ENCODE assay signal across 1 cellular context in genomic region chr13:91078093-91078679, GRCh38.
A peak's percentile ranks its signal among the peaks of the same experiment; 100 is the strongest.
TF ChIP-seq lines count a peak whose summit lies in the region.

No MANE protein-coding gene starts in this region.

TF ChIP-seq in K562, 482 proteins besides CTCF, POLR2A, EP300 and RAD21 (continued from another document):
- TF ChIP-seq, protein P1, sequence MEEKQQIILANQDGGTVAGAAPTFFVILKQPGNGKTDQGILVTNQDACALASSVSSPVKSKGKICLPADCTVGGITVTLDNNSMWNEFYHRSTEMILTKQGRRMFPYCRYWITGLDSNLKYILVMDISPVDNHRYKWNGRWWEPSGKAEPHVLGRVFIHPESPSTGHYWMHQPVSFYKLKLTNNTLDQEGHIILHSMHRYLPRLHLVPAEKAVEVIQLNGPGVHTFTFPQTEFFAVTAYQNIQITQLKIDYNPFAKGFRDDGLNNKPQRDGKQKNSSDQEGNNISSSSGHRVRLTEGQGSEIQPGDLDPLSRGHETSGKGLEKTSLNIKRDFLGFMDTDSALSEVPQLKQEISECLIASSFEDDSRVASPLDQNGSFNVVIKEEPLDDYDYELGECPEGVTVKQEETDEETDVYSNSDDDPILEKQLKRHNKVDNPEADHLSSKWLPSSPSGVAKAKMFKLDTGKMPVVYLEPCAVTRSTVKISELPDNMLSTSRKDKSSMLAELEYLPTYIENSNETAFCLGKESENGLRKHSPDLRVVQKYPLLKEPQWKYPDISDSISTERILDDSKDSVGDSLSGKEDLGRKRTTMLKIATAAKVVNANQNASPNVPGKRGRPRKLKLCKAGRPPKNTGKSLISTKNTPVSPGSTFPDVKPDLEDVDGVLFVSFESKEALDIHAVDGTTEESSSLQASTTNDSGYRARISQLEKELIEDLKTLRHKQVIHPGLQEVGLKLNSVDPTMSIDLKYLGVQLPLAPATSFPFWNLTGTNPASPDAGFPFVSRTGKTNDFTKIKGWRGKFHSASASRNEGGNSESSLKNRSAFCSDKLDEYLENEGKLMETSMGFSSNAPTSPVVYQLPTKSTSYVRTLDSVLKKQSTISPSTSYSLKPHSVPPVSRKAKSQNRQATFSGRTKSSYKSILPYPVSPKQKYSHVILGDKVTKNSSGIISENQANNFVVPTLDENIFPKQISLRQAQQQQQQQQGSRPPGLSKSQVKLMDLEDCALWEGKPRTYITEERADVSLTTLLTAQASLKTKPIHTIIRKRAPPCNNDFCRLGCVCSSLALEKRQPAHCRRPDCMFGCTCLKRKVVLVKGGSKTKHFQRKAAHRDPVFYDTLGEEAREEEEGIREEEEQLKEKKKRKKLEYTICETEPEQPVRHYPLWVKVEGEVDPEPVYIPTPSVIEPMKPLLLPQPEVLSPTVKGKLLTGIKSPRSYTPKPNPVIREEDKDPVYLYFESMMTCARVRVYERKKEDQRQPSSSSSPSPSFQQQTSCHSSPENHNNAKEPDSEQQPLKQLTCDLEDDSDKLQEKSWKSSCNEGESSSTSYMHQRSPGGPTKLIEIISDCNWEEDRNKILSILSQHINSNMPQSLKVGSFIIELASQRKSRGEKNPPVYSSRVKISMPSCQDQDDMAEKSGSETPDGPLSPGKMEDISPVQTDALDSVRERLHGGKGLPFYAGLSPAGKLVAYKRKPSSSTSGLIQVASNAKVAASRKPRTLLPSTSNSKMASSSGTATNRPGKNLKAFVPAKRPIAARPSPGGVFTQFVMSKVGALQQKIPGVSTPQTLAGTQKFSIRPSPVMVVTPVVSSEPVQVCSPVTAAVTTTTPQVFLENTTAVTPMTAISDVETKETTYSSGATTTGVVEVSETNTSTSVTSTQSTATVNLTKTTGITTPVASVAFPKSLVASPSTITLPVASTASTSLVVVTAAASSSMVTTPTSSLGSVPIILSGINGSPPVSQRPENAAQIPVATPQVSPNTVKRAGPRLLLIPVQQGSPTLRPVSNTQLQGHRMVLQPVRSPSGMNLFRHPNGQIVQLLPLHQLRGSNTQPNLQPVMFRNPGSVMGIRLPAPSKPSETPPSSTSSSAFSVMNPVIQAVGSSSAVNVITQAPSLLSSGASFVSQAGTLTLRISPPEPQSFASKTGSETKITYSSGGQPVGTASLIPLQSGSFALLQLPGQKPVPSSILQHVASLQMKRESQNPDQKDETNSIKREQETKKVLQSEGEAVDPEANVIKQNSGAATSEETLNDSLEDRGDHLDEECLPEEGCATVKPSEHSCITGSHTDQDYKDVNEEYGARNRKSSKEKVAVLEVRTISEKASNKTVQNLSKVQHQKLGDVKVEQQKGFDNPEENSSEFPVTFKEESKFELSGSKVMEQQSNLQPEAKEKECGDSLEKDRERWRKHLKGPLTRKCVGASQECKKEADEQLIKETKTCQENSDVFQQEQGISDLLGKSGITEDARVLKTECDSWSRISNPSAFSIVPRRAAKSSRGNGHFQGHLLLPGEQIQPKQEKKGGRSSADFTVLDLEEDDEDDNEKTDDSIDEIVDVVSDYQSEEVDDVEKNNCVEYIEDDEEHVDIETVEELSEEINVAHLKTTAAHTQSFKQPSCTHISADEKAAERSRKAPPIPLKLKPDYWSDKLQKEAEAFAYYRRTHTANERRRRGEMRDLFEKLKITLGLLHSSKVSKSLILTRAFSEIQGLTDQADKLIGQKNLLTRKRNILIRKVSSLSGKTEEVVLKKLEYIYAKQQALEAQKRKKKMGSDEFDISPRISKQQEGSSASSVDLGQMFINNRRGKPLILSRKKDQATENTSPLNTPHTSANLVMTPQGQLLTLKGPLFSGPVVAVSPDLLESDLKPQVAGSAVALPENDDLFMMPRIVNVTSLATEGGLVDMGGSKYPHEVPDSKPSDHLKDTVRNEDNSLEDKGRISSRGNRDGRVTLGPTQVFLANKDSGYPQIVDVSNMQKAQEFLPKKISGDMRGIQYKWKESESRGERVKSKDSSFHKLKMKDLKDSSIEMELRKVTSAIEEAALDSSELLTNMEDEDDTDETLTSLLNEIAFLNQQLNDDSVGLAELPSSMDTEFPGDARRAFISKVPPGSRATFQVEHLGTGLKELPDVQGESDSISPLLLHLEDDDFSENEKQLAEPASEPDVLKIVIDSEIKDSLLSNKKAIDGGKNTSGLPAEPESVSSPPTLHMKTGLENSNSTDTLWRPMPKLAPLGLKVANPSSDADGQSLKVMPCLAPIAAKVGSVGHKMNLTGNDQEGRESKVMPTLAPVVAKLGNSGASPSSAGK (IDR thresholded peaks at IDR 0.05): peak; percentile 26; the same call in 1 of the 2 replicates
- TF ChIP-seq ZKSCAN8 (CRISPR knock-in tag; IDR thresholded peaks at IDR 0.05) (no peak), MCM2 (IDR thresholded peaks at IDR 0.05; ENCODE audit: low read depth) (no peak), NCOR1 (IDR thresholded peaks at IDR 0.05) (no peak), ZNF354B (CRISPR knock-in tag; IDR thresholded peaks at IDR 0.05) (no peak), TBL1XR1 (IDR thresholded peaks at IDR 0.05; ENCODE audit: low read length in 2 of 2) (no peak), XRCC3 (IDR thresholded peaks at IDR 0.05) (peak; percentile 33; the same call in 1 of the 2 replicates), ZKSCAN3 (CRISPR knock-in tag; IDR thresholded peaks at IDR 0.05) (no peak), KDM4B (IDR thresholded peaks at IDR 0.05; ENCODE audit: borderline replicate concordance in 2 of 2, low read depth in 1 of 2) (peak in 1 of 2 experiments; percentile 82; a peak in 1 of 4 replicates), TEAD2 (tag; IDR thresholded peaks at IDR 0.05) (0 out of 2 replicates have a peak, but pooled peaks have one; percentile 33), NFRKB (IDR thresholded peaks at IDR 0.05; ENCODE audit: low read depth) (no peak), ZBTB8A (IDR thresholded peaks at IDR 0.05; ENCODE audit: partially characterized antibody) (no peak), SIN3B (IDR thresholded peaks at IDR 0.05; ENCODE audit: low read depth) (no peak), SAP30 (IDR thresholded peaks at IDR 0.05; ENCODE audit: borderline replicate concordance, insufficient read depth, low read depth, low read length, poor library complexity, severe bottlenecking) (no peak), CREBBP (IDR thresholded peaks at IDR 0.05; ENCODE audit: low read depth, low read length) (no peak), RFX1 (IDR thresholded peaks at IDR 0.05) (no peak), RBM15 (IDR thresholded peaks at IDR 0.05; ENCODE audit: insufficient read depth, low read length) (no peak), ZBTB11 (CRISPR knock-in tag; IDR thresholded peaks at IDR 0.05) (no peak), KHSRP (IDR thresholded peaks at IDR 0.05) (no peak), RBM17 (IDR thresholded peaks at IDR 0.05; ENCODE audit: borderline replicate concordance, low read depth, low read length) (no peak), ZNF511 (CRISPR knock-in tag; IDR thresholded peaks at IDR 0.05) (no peak), HNRNPUL1 (IDR thresholded peaks at IDR 0.05; ENCODE audit: low read length) (no peak), ZNF263 (CRISPR knock-in tag; IDR thresholded peaks at IDR 0.05; ENCODE audit: borderline replicate concordance) (no peak), HLTF (IDR thresholded peaks at IDR 0.05) (no peak), MXI1 (IDR thresholded peaks at IDR 0.05; ENCODE audit: low read depth, low read length) (no peak), ZNF75A (CRISPR knock-in tag; IDR thresholded peaks at IDR 0.05) (no peak)
- TF ChIP-seq, protein P2, sequence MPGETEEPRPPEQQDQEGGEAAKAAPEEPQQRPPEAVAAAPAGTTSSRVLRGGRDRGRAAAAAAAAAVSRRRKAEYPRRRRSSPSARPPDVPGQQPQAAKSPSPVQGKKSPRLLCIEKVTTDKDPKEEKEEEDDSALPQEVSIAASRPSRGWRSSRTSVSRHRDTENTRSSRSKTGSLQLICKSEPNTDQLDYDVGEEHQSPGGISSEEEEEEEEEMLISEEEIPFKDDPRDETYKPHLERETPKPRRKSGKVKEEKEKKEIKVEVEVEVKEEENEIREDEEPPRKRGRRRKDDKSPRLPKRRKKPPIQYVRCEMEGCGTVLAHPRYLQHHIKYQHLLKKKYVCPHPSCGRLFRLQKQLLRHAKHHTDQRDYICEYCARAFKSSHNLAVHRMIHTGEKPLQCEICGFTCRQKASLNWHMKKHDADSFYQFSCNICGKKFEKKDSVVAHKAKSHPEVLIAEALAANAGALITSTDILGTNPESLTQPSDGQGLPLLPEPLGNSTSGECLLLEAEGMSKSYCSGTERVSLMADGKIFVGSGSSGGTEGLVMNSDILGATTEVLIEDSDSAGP (CRISPR knock-in tag; IDR thresholded peaks at IDR 0.05): no peak
- TF ChIP-seq, protein P3, sequence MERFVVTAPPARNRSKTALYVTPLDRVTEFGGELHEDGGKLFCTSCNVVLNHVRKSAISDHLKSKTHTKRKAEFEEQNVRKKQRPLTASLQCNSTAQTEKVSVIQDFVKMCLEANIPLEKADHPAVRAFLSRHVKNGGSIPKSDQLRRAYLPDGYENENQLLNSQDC (CRISPR knock-in tag; IDR thresholded peaks at IDR 0.05): no peak
TF ChIP-seq in K562: peak in this region for 5.
